1 cellular context compared by ENCODE assay signal in the genomic region with DNA sequence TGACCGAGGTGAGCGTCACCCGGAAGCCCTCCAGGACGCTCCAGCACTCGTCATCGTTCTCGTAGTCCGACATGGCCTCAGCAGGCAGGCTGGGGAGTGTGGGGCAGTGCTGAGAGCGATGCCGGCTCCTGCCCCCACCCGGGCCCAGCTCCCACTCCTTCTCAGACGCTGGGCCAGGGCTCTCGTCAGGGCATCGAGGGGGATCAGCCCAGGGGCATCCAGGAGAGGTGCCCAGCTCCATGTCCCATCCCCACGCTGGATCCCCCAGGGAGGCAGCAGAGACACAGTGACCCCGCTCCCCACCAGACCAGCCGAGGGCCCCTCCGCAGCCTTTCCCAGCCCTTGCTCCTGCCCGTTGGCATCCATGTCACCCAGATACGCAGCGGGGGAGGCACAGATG.
TF ChIP-seq lines count a peak whose summit lies in the region.

No MANE protein-coding gene starts in this region.

TF ChIP-seq in H1, 55 proteins besides CTCF, POLR2A, EP300 and RAD21:
- TF ChIP-seq SIRT6 (IDR thresholded peaks at IDR 0.05; ENCODE audit: low read length) (no peak), GABPA (IDR thresholded peaks at IDR 0.05; ENCODE audit: borderline replicate concordance, insufficient read depth, low read length) (no peak), SIX5 (IDR thresholded peaks at IDR 0.05; ENCODE audit: low read depth, low read length) (no peak), KDM4A (IDR thresholded peaks at IDR 0.05; ENCODE audit: low read depth, low read length, severe bottlenecking) (no peak), BCL11A (IDR thresholded peaks at IDR 0.05; ENCODE audit: low read depth in 2 of 2, low read length in 2 of 2) (no peak), EGR1 (IDR thresholded peaks at IDR 0.05; ENCODE audit: borderline replicate concordance, low read depth, low read length) (no peak), RBBP5 (IDR thresholded peaks at IDR 0.05; ENCODE audit: borderline replicate concordance, low read depth, low read length) (no peak), MAFK (IDR thresholded peaks at IDR 0.05; ENCODE audit: low read depth, low read length) (no peak)
- TF ChIP-seq, protein P1, sequence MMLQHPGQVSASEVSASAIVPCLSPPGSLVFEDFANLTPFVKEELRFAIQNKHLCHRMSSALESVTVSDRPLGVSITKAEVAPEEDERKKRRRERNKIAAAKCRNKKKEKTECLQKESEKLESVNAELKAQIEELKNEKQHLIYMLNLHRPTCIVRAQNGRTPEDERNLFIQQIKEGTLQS (IDR thresholded peaks at IDR 0.05; ENCODE audit: insufficient read depth, low read depth, low read length): no peak
